In the genomic region with DNA sequence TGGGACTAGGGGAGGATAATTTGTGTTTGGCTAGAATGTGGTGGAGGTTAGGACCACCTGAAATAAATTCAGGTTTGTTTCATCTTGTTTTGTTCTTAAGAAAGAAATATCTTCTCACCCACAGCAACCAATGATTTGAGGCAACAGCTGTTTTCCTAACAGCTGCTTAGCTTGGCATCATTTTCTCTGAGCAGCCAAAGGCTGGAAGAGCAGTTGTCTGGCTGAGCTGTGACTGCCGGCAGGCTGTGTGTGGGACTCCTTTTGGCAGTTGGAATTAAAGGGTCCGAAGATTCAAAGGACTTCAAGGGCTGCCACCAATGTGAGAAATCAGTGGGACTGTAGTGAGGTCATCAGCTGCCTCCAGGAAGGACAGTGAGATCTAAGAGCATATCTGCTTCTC, we compare ENCODE assay signal across 18 cellular contexts. TPM values are rescaled to one million over a fixed set of nuclear protein-coding genes. Genes with fewer than 3 reads are reported as not detected.
"Had no signal": no experiment of that assay in that cellular context is flagged by ENCODE, and none has a peak within 500 bp of the region (broad histone marks: within the 10 kb centered on the region; RNA-seq: fewer than 3 reads in every experiment).

No MANE protein-coding gene starts in this region.

- H3K4me1 Mint-ChIP-seq: IgD-negative memory B cell had no signal

- H3K27ac Mint-ChIP-seq: IgD-negative memory B cell had no signal

- H3K9me3 Mint-ChIP-seq: IgD-negative memory B cell had no signal

- H3K27me3 Mint-ChIP-seq: IgD-negative memory B cell had no signal

- H3K36me3 Mint-ChIP-seq: IgD-negative memory B cell had no signal

- DNase-seq: Kasumi-1, MV-4-11, NCI-H1048, NCI-H1436 treated with DMSO at 0.1 percent for 48 hours, NCI-H1694, NCI-H187 treated with DMSO at 0.1 percent for 48 hours, NCI-H2029 treated with DMSO at 0.1 percent for 48 hours, NCI-H2171 treated with DMSO at 0.1 percent for 48 hours, NCI-H345, NCI-H446 treated with DMSO at 0.1 percent for 48 hours, NCI-H510A treated with DMSO at 0.1 percent for 48 hours, NCI-H526, NCI-H82, PC-3, SHP77 had no signal

- H3K4me3 Mint-ChIP-seq: IgD-negative memory B cell had no signal

RNA-seq across cellular contexts. Expression of a gene that starts 5.0 kb away (rescaled TPM):
- total RNA-seq: K562, MCF 10A, PC-3 had no signal
- polyA plus RNA-seq: IgD-negative memory B cell, K562 had no signal

RNA-seq across cellular contexts. Expression of a gene that starts 26.9 kb away (rescaled TPM):
- total RNA-seq: K562, MCF 10A, PC-3 had no signal
- polyA plus RNA-seq: IgD-negative memory B cell, K562 had no signal
